ENCODE assay signal across 2 cellular contexts in genomic region chr20:61636531-61637116, GRCh38.
TF ChIP-seq lines count a peak whose summit lies in the region.

No MANE protein-coding gene starts in this region.

TF ChIP-seq in H1, 55 proteins besides CTCF, POLR2A, EP300 and RAD21:
- TF ChIP-seq CEBPB (IDR thresholded peaks at IDR 0.05; ENCODE audit: low read depth, low read length) (no peak), BRCA1 (IDR thresholded peaks at IDR 0.05; ENCODE audit: low read depth, low read length) (no peak), TEAD4 (IDR thresholded peaks at IDR 0.05; ENCODE audit: low read depth, low read length) (no peak), POLR2AphosphoS5 (IDR thresholded peaks at IDR 0.05; ENCODE audit: low read depth, low read length) (no peak), SIRT6 (IDR thresholded peaks at IDR 0.05; ENCODE audit: low read length) (no peak), ATF3 (IDR thresholded peaks at IDR 0.05; ENCODE audit: insufficient read depth, low read depth, low read length) (no peak), JUND (IDR thresholded peaks at IDR 0.05; ENCODE audit: low read length) (no peak), ATF2 (IDR thresholded peaks at IDR 0.05; ENCODE audit: low read length) (no peak), SUZ12 (IDR thresholded peaks at IDR 0.05; ENCODE audit: low read length) (no peak), TAF1 (IDR thresholded peaks at IDR 0.05; ENCODE audit: low read depth, low read length) (no peak), ZNF274 (IDR thresholded peaks at IDR 0.05; ENCODE audit: borderline replicate concordance, extremely low read depth, low read length) (no peak), POU5F1 (IDR thresholded peaks at IDR 0.05; ENCODE audit: low read depth, low read length) (no peak), RBBP5 (IDR thresholded peaks at IDR 0.05; ENCODE audit: borderline replicate concordance, low read depth, low read length) (no peak), RFX5 (IDR thresholded peaks at IDR 0.05; ENCODE audit: borderline replicate concordance, low read depth, low read length) (no peak)

TF ChIP-seq in HepG2, 621 proteins besides CTCF, POLR2A, EP300 and RAD21:
- TF ChIP-seq TSC22D2 (CRISPR knock-in tag; IDR thresholded peaks at IDR 0.05; ENCODE audit: borderline replicate concordance) (no peak), PRDM4 (CRISPR knock-in tag; IDR thresholded peaks at IDR 0.05; ENCODE audit: borderline replicate concordance) (no peak), E2F2 (CRISPR knock-in tag; IDR thresholded peaks at IDR 0.05; ENCODE audit: borderline replicate concordance) (no peak), ZFP36L2 (CRISPR knock-in tag; IDR thresholded peaks at IDR 0.05) (no peak), BRD4 (CRISPR knock-in tag; IDR thresholded peaks at IDR 0.05) (no peak), ZNF230 (CRISPR knock-in tag; IDR thresholded peaks at IDR 0.05) (no peak), SP1 (IDR thresholded peaks at IDR 0.05) (no peak), SP1 (CRISPR knock-in tag; IDR thresholded peaks at IDR 0.05) (no peak), ZNF761 (CRISPR knock-in tag; conservative IDR thresholded peaks at IDR 0.05) (no peak), RFXAP (CRISPR knock-in tag; IDR thresholded peaks at IDR 0.05; ENCODE audit: borderline replicate concordance) (no peak), CBFB (CRISPR knock-in tag; IDR thresholded peaks at IDR 0.05) (no peak), TOE1 (CRISPR knock-in tag; IDR thresholded peaks at IDR 0.05) (no peak), CAMTA2 (CRISPR knock-in tag; IDR thresholded peaks at IDR 0.05; ENCODE audit: borderline replicate concordance) (no peak), SAP130 (CRISPR knock-in tag; IDR thresholded peaks at IDR 0.05; ENCODE audit: low read depth) (no peak), JUNB (CRISPR knock-in tag; IDR thresholded peaks at IDR 0.05; ENCODE audit: borderline replicate concordance) (no peak), ZSCAN29 (CRISPR knock-in tag; conservative IDR thresholded peaks at IDR 0.05) (no peak), ZBTB40 (IDR thresholded peaks at IDR 0.05) (no peak), ZBTB40 (CRISPR knock-in tag; IDR thresholded peaks at IDR 0.05) (no peak), ZNF569 (CRISPR knock-in tag; IDR thresholded peaks at IDR 0.05; ENCODE audit: borderline replicate concordance) (no peak)
